ENCODE assay signal across 28 cellular contexts in the genomic region with DNA sequence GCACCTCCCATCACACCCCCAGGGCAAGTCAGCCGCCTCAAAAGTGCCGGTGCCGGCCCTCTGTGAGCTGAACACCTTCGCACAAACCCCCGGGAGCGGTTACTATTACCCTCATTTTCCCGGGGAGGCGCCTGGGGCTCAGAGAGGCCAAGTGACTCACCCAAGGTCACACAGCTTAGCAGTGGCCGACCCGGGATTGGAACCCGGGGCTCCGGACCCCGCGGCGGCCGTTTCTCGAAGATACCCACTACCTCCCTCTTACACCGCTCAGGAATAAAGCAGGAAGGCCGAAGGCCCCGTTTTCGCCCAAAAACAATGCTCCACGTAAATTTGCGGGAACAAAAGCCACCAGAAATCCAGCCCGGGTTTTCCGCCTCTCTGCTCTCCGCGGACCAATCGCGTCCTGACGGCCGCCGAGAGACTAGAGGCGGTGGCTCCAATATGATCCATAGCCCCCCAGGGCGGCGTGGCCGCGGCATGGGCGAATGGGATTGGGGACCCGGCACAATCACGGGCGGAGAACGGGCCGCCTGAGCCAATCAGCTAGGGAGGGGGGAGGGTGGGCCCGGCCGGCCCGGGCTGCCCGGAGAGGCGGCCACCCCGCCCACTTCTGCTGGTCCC.
DNase-seq lines count a peak whose midpoint lies in the region; ATAC-seq and TF ChIP-seq lines count a peak whose summit lies in the region.
"Had no signal": no experiment of that assay in that cellular context is flagged by ENCODE, and none has a peak within 500 bp of the region (broad histone marks: within the 10 kb centered on the region; RNA-seq: fewer than 3 reads in every experiment).

No MANE protein-coding gene starts in this region.

- TF ChIP-seq CTCF in MM.1S (IDR thresholded peaks at IDR 0.05; ENCODE audit: low read length): no peak
- TF ChIP-seq CTCF in GM13976 (IDR thresholded peaks at IDR 0.05; ENCODE audit: borderline replicate concordance, control extremely low read depth, extremely low read depth, insufficient read depth, missing control alignments): no peak

- no peak overlapping the region for H3K4me3 Mint-ChIP-seq in activated CD4-positive, alpha-beta T cell treated with anti-CD3 and anti-CD28 coated beads for 36 hours
- H3K4me3 Mint-ChIP-seq: activated CD8-positive, alpha-beta T cell treated with anti-CD3 and anti-CD28 coated beads, Interleukin-2, amount 10 ng/mL, durations not matched to agents 7 days and 5 days; stimulated activated effector memory CD8-positive, alpha-beta T cell treated with anti-CD3 and anti-CD28 coated beads, Interleukin-12 subunit alpha, Interleukin-12 subunit beta, amount 100 ng/mL, for 72 hours had no signal

- peak overlapping the region; percentile 63; the same call in 1 of the 2 replicates for H3K4me2 ChIP-seq in MM.1S (ENCODE audit: low read depth, low read length)

- no peak for ATAC-seq in activated CD4-positive, alpha-beta T cell treated with anti-CD3 and anti-CD28 coated beads for 36 hours
- ATAC-seq: activated CD8-positive, alpha-beta T cell treated with anti-CD3 and anti-CD28 coated beads, Interleukin-2, amount 10 ng/mL, durations not matched to agents 7 days and 5 days; naive thymus-derived CD8-positive, alpha-beta T cell; stimulated activated effector memory CD8-positive, alpha-beta T cell treated with anti-CD3 and anti-CD28 coated beads, Interleukin-12 subunit alpha, Interleukin-12 subunit beta, amount 100 ng/mL, for 72 hours had no signal

- H3K4me1 Mint-ChIP-seq in activated CD4-positive, alpha-beta T cell treated with anti-CD3 and anti-CD28 coated beads for 36 hours: peaks cover 39% of the 10 kb centered on the region

- H3K36me3 Mint-ChIP-seq in activated CD4-positive, alpha-beta T cell treated with anti-CD3 and anti-CD28 coated beads for 36 hours (ENCODE audit: low read depth): no peaks in the 10 kb centered on the region
- H3K36me3 Mint-ChIP-seq: CD8-positive, alpha-beta memory T cell; naive thymus-derived CD8-positive, alpha-beta T cell; stimulated activated effector memory CD8-positive, alpha-beta T cell treated with anti-CD3 and anti-CD28 coated beads, Interleukin-12 subunit alpha, Interleukin-12 subunit beta, amount 100 ng/mL, for 72 hours had no signal

- no peak overlapping the region for H3K27ac ChIP-seq in MM.1S (ENCODE audit: low read length)
- H3K27ac ChIP-seq: SJCRH30, suprapubic skin had no signal

- peaks cover 26% of the 10 kb centered on the region for H3K27me3 Mint-ChIP-seq in activated CD4-positive, alpha-beta T cell treated with anti-CD3 and anti-CD28 coated beads for 36 hours

- H3K9ac ChIP-seq in MM.1S (ENCODE audit: low read length): peak overlapping the region; percentile 31; the same call in 1 of the 2 replicates

- no peak overlapping the region for H2AFZ ChIP-seq in MM.1S (ENCODE audit: low read length)

- H3K27ac Mint-ChIP-seq in activated CD4-positive, alpha-beta T cell treated with anti-CD3 and anti-CD28 coated beads for 36 hours: no peak overlapping the region
- H3K27ac Mint-ChIP-seq: activated CD8-positive, alpha-beta T cell treated with anti-CD3 and anti-CD28 coated beads, Interleukin-2, amount 10 ng/mL, durations not matched to agents 7 days and 5 days; stimulated activated effector memory CD8-positive, alpha-beta T cell treated with anti-CD3 and anti-CD28 coated beads, Interleukin-12 subunit alpha, Interleukin-12 subunit beta, amount 100 ng/mL, for 72 hours had no signal

- POLR2A ChIA-PET in activated CD4-positive, alpha-beta T cell treated with anti-CD3 and anti-CD28 coated beads for 36 hours (lab: Charles Lee): no interaction called here

- in situ Hi-C loops in GM13976 (cut with MboI; ENCODE audit: low sequenced_read_pairs, unreplicated experiment): no loop called here

- H3K4me1 ChIP-seq in MM.1S (ENCODE audit: low read length): peaks cover 23% of the 10 kb centered on the region
- H3K4me1 ChIP-seq: SJCRH30, suprapubic skin had no signal

- DNase-seq in activated CD4-positive, alpha-beta T cell treated with anti-CD3 and anti-CD28 coated beads for 48 hours: peak; percentile 39
- DNase-seq in activated CD4-positive, alpha-beta T cell treated with anti-CD3 and anti-CD28 coated beads for 36 hours: no peak
- DNase-seq in MM.1S (peak; percentile 53), iPS-NIHi11 (ENCODE audit: low spot score) (peak; percentile 54), NCI-H2029 (lab: John Stamatoyannopoulos, UW) (no peak), GM13976 (ENCODE audit: low spot score) (no peak), DMS 273 treated with DMSO at 0.1 percent for 48 hours (lab: John Stamatoyannopoulos, UW) (no peak)
- DNase-seq in stimulated activated CD8-positive, alpha-beta memory T cell treated with anti-CD3 and anti-CD28 coated beads, Interleukin-4, amount 100 ng/mL, for 48 hours: peak; percentile 51
- DNase-seq: 8988T; activated CD8-positive, alpha-beta T cell treated with anti-CD3 and anti-CD28 coated beads, Interleukin-2, amount 10 ng/mL, durations not matched to agents 7 days and 5 days; activated gamma-delta T cell; activated T-cell treated with anti-CD3 and anti-CD28 coated beads for 4 hours; AML-193; dermis blood vessel endothelial cell; HCEC 1CT; KBM-7; MG63; naive thymus-derived CD8-positive, alpha-beta T cell; NCI-H1417; NCI-H2081; NCI-H226; NCI-H69; nucleus accumbens; SJCRH30; T-helper 1 cell had no signal

- H3K79me2 ChIP-seq in MM.1S (ENCODE audit: low read length): no peaks in the 10 kb centered on the region

- H3K27me3 ChIP-seq in MM.1S (replicated peaks; ENCODE audit: insufficient read depth, low read length): peaks cover 3% of the 10 kb centered on the region; the same call in 1 of the 2 replicates
- H3K27me3 ChIP-seq: MG63, SJCRH30, suprapubic skin had no signal

- H3K9me3 Mint-ChIP-seq in activated CD4-positive, alpha-beta T cell treated with anti-CD3 and anti-CD28 coated beads for 36 hours (ENCODE audit: low read depth): no peaks in the 10 kb centered on the region
- H3K9me3 Mint-ChIP-seq: CD8-positive, alpha-beta memory T cell; naive thymus-derived CD8-positive, alpha-beta T cell; stimulated activated effector memory CD8-positive, alpha-beta T cell treated with anti-CD3 and anti-CD28 coated beads, Interleukin-12 subunit alpha, Interleukin-12 subunit beta, amount 100 ng/mL, for 72 hours had no signal

- H3K9me2 ChIP-seq in MM.1S (replicated peaks; ENCODE audit: insufficient read depth, low read length): no peaks in the 10 kb centered on the region

- CTCF ChIA-PET in activated CD4-positive, alpha-beta T cell treated with anti-CD3 and anti-CD28 coated beads for 36 hours (lab: Charles Lee): no interaction called here

- intact Hi-C loops in activated CD4-positive, alpha-beta T cell treated with anti-CD3 and anti-CD28 coated beads for 36 hours (cut with DNase I, micrococcal nuclease): no loop called here

- H3K36me3 ChIP-seq in MM.1S (replicated peaks; ENCODE audit: insufficient read depth, low read length): no peaks in the 10 kb centered on the region
- H3K36me3 ChIP-seq: MG63, SJCRH30, suprapubic skin had no signal

- peaks cover 13% of the 10 kb centered on the region for H3F3A ChIP-seq in MM.1S (ENCODE audit: insufficient read depth, low read length)

- H3K4me3 ChIP-seq in MM.1S (ENCODE audit: low read length): peak overlapping the region; percentile 57
- H3K4me3 ChIP-seq: MG63, SJCRH30, suprapubic skin had no signal

- H4K20me1 ChIP-seq in MM.1S (ENCODE audit: insufficient read depth, low read length): no peaks in the 10 kb centered on the region

- H3K9me3 ChIP-seq in MM.1S (replicated peaks; ENCODE audit: insufficient read depth, low read length): no peaks in the 10 kb centered on the region
- H3K9me3 ChIP-seq: MG63, SJCRH30 had no signal

Comparison
In these comparisons a context has a peak if more than half of its experiments do, and no peak if none do; other contexts are left out.
1. DNase-seq: peak in activated CD4-positive, alpha-beta T cell treated with anti-CD3 and anti-CD28 coated beads for 48 hours (single experiment), MM.1S (single experiment), iPS-NIHi11 (single experiment) and stimulated activated CD8-positive, alpha-beta memory T cell treated with anti-CD3 and anti-CD28 coated beads, Interleukin-4, amount 100 ng/mL, for 48 hours (single experiment); none in activated CD4-positive, alpha-beta T cell treated with anti-CD3 and anti-CD28 coated beads for 36 hours (single experiment), NCI-H2029 (single experiment), GM13976 (single experiment) and DMS 273 treated with DMSO at 0.1 percent for 48 hours (single experiment).